In genomic region chr3:174219738-174220137, GRCh38 we compare ENCODE assay signal across 1 cellular context.
TF ChIP-seq lines count a peak whose summit lies in the region.

No MANE protein-coding gene starts in this region.

TF ChIP-seq in GM23338, 12 proteins besides CTCF, POLR2A, EP300 and RAD21 (continued from another document):
- no peak for TF ChIP-seq REST (IDR thresholded peaks at IDR 0.05; ENCODE audit: unreplicated experiment)
- TF ChIP-seq, protein P1, sequence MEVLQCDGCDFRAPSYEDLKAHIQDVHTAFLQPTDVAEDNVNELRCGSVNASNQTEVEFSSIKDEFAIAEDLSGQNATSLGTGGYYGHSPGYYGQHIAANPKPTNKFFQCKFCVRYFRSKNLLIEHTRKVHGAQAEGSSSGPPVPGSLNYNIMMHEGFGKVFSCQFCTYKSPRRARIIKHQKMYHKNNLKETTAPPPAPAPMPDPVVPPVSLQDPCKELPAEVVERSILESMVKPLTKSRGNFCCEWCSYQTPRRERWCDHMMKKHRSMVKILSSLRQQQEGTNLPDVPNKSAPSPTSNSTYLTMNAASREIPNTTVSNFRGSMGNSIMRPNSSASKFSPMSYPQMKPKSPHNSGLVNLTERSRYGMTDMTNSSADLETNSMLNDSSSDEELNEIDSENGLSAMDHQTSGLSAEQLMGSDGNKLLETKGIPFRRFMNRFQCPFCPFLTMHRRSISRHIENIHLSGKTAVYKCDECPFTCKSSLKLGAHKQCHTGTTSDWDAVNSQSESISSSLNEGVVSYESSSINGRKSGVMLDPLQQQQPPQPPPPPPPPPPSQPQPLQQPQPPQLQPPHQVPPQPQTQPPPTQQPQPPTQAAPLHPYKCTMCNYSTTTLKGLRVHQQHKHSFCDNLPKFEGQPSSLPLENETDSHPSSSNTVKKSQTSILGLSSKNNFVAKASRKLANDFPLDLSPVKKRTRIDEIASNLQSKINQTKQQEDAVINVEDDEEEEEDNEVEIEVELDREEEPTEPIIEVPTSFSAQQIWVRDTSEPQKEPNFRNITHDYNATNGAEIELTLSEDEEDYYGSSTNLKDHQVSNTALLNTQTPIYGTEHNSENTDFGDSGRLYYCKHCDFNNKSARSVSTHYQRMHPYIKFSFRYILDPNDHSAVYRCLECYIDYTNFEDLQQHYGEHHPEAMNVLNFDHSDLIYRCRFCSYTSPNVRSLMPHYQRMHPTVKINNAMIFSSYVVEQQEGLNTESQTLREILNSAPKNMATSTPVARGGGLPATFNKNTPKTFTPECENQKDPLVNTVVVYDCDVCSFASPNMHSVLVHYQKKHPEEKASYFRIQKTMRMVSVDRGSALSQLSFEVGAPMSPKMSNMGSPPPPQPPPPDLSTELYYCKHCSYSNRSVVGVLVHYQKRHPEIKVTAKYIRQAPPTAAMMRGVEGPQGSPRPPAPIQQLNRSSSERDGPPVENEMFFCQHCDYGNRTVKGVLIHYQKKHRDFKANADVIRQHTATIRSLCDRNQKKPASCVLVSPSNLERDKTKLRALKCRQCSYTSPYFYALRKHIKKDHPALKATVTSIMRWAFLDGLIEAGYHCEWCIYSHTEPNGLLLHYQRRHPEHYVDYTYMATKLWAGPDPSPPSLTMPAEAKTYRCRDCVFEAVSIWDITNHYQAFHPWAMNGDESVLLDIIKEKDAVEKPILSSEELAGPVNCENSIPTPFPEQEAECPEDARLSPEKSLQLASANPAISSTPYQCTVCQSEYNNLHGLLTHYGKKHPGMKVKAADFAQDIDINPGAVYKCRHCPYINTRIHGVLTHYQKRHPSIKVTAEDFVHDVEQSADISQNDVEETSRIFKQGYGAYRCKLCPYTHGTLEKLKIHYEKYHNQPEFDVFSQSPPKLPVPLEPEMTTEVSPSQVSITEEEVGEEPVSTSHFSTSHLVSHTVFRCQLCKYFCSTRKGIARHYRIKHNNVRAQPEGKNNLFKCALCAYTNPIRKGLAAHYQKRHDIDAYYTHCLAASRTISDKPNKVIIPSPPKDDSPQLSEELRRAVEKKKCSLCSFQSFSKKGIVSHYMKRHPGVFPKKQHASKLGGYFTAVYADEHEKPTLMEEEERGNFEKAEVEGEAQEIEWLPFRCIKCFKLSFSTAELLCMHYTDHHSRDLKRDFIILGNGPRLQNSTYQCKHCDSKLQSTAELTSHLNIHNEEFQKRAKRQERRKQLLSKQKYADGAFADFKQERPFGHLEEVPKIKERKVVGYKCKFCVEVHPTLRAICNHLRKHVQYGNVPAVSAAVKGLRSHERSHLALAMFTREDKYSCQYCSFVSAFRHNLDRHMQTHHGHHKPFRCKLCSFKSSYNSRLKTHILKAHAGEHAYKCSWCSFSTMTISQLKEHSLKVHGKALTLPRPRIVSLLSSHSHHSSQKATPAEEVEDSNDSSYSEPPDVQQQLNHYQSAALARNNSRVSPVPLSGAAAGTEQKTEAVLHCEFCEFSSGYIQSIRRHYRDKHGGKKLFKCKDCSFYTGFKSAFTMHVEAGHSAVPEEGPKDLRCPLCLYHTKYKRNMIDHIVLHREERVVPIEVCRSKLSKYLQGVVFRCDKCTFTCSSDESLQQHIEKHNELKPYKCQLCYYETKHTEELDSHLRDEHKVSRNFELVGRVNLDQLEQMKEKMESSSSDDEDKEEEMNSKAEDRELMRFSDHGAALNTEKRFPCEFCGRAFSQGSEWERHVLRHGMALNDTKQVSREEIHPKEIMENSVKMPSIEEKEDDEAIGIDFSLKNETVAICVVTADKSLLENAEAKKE (CRISPR knock-in tag; IDR thresholded peaks at IDR 0.05) = no peak
TF ChIP-seq in GM23338: peak in this region for 0.
